ENCODE assay signal across 9 cellular contexts in genomic region chr17:35969558-35970442, GRCh38. TPM values are rescaled to one million over a fixed set of nuclear protein-coding genes. Genes with fewer than 3 reads are reported as not detected.
A peak's percentile ranks its signal among the peaks of the same experiment; 100 is the strongest.
DNase-seq lines count a peak whose midpoint lies in the region; ATAC-seq, FAIRE-seq and TF ChIP-seq lines count a peak whose summit lies in the region.
"Had no signal": no experiment of that assay in that cellular context is flagged by ENCODE, and none has a peak within 500 bp of the region (broad histone marks: within the 10 kb centered on the region; RNA-seq: fewer than 3 reads in every experiment).

No MANE protein-coding gene starts in this region.

- peak; percentile 71 for DNase-seq in A172 (ENCODE audit: low spot score)
- DNase-seq in GM18507 (ENCODE audit: extremely low spot score, insufficient read length, low read depth), result peak; percentile 39
- DNase-seq in NCI-H2227 treated with DMSO at 0.1 percent for 48 hours (lab: John Stamatoyannopoulos, UW), result peak; percentile 52
- DNase-seq in activated CD4-positive, alpha-beta T cell treated with anti-CD3 and anti-CD28 coated beads for 4 hours, result peak; percentile 44 to 70
- peak; percentile 89 for DNase-seq in choroid plexus epithelial cell (ENCODE audit: low read depth)
- peak in 1 of 2 donors; percentile 66 for DNase-seq in left lung
- peak; percentile 66 to 73 for DNase-seq in stimulated activated CD4-positive, alpha-beta T cell treated with anti-CD3 and anti-CD28 coated beads, Interleukin-4, amount 100 ng/mL, for 48 hours (ENCODE audit: low read depth in 2 of 2)

- no peaks in the 10 kb centered on the region for H3K9me3 ChIP-seq in left lung

- FAIRE-seq in GM18507 (lab: Jason Lieb, UNC), result no peak

- intact Hi-C loops in left lung (cut with DNase I), result loop anchor here (5.0 to 10.0 kb wide), 2 partner anchors 175 to 178 kb away; no protein-coding TSS in a partner anchor

- TF ChIP-seq CTCF in choroid plexus epithelial cell (conservative IDR thresholded peaks at IDR 0.05; ENCODE audit: low read depth, low read length) (peak; percentile 86), left lung (IDR thresholded peaks at IDR 0.05) (peak; percentile 81 to 89)

- no peaks in the 10 kb centered on the region for H3K36me3 ChIP-seq in left lung

- H3K4me3 ChIP-seq in choroid plexus epithelial cell (ENCODE audit: low read depth, low read length), result no peak overlapping the region
- no peak overlapping the region for H3K4me3 ChIP-seq in left lung

- H3K27me3 ChIP-seq in left lung, result no peaks in the 10 kb centered on the region

- ATAC-seq in left lung, result peak; percentile 94
- ATAC-seq in GM18519 (IDR thresholded peaks at IDR 0.05; ENCODE audit: low FRiP score, unreplicated experiment), result no peak

- H3K4me1 ChIP-seq in left lung, result peaks cover 0 to 14% of the 10 kb centered on the region in 2 donors

- no peak overlapping the region for H3K27ac ChIP-seq in left lung

RNA-seq across cellular contexts. Expression of gene CCL16, which starts 11.5 kb away (rescaled TPM):
- total RNA-seq in A172 (2014; rRNA removed; shearing (Covaris generic)), result not detected in 2 replicates
- total RNA-seq in left lung, result not detected

RNA-seq across cellular contexts. Expression of gene CCL14, which starts 16.7 kb away (rescaled TPM):
- not detected in 2 replicates for total RNA-seq in A172 (2014; rRNA removed; shearing (Covaris generic))
- 10 to 100 TPM; 14.2 to 23.3 TPM for total RNA-seq in left lung

RNA-seq across cellular contexts. Expression of gene LYZL6, which starts 26.3 kb away (rescaled TPM):
- total RNA-seq in A172 (2014; rRNA removed; shearing (Covaris generic)), result not detected in 2 replicates
- total RNA-seq in left lung, result not detected
- total RNA-seq: urinary bladder had no signal

RNA-seq across cellular contexts. Expression of gene CCL15, which starts 31.6 kb away (rescaled TPM):
- total RNA-seq in A172 (2014; rRNA removed; shearing (Covaris generic)), result not detected in 2 replicates
- total RNA-seq in left lung, result 1 to 10 TPM in 1 of 2 donors, under 1 TPM in 1; 0.23 to 1.3 TPM

RNA-seq across cellular contexts. Expression of gene RDM1, which starts 39.2 kb away (rescaled TPM):
- 7.1 and 8.1 TPM in 2 replicates for total RNA-seq in A172 (2014; rRNA removed; shearing (Covaris generic))
- 1 to 10 TPM in 1 of 2 donors, not detected in 1; 1.8 TPM for total RNA-seq in left lung

Comparison
In these comparisons a context has a peak if more than half of its experiments do, and no peak if none do; other contexts are left out.
1. RNA of gene CCL14, which starts 16.7 kb away (total RNA-seq): 14.2 to 23.3 TPM in left lung; not detected in A172; every median in the first group is over 10 times any median in the second.